In genomic region chr1:228413241-228414010, GRCh38 we compare ENCODE assay signal across 34 cellular contexts. TPM values are rescaled to one million over a fixed set of nuclear protein-coding genes. Genes with fewer than 3 reads are reported as not detected.
"Had no signal": no experiment of that assay in that cellular context is flagged by ENCODE, and none has a peak within 500 bp of the region (broad histone marks: within the 10 kb centered on the region; RNA-seq: fewer than 3 reads in every experiment).

No MANE protein-coding gene starts in this region.

- H3K27ac ChIP-seq: adrenal gland, ascending aorta, cardiac muscle cell, gastroesophageal sphincter, neutrophil, ovary, prostate gland, sigmoid colon had no signal

- H3K36me3 ChIP-seq: adrenal gland, ascending aorta, cardiac muscle cell, ovary, prostate gland, sigmoid colon had no signal

- H3K9me3 Mint-ChIP-seq: activated naive CD4-positive, alpha-beta T cell treated with anti-CD3 and anti-CD28 coated beads for 36 hours; activated naive CD8-positive, alpha-beta T cell treated with anti-CD3 and anti-CD28 coated beads for 36 hours; activated T-helper 1 cell treated with anti-CD3 and anti-CD28 coated beads, Interleukin-12 subunit alpha, Interleukin-12 subunit beta, Interleukin-2, Interleukin-4 antibody, amounts not matched to agents 30 ng/mL and 10 ng/mL and 1 ng/mL, durations not matched to agents 14 hours and 24 hours and 36 hours; memory B cell; natural killer cell; stimulated activated memory B cell treated with anti-CD40 and anti-IgM and Interleukin-4, amounts not matched to agents 10 μg/mL and 1 μg/mL and 100 μg/mL, for 72 hours; stimulated activated naive CD8-positive, alpha-beta T cell treated with anti-CD3 and anti-CD28 coated beads, Interleukin-15, amount 100 ng/mL, for 72 hours had no signal

- ATAC-seq: gastroesophageal sphincter; left colon; natural killer cell; stimulated activated memory B cell treated with anti-CD40 and anti-IgM and Interleukin-4, amounts not matched to agents 10 μg/mL and 1 μg/mL and 100 μg/mL, for 72 hours; stimulated activated naive CD8-positive, alpha-beta T cell treated with anti-CD3 and anti-CD28 coated beads, Interleukin-15, amount 100 ng/mL, for 72 hours had no signal

- H3K27ac Mint-ChIP-seq: activated naive CD4-positive, alpha-beta T cell treated with anti-CD3 and anti-CD28 coated beads for 36 hours; activated naive CD8-positive, alpha-beta T cell treated with anti-CD3 and anti-CD28 coated beads for 36 hours; activated T-helper 1 cell treated with anti-CD3 and anti-CD28 coated beads, Interleukin-12 subunit alpha, Interleukin-12 subunit beta, Interleukin-2, Interleukin-4 antibody, amounts not matched to agents 30 ng/mL and 10 ng/mL and 1 ng/mL, durations not matched to agents 14 hours and 24 hours and 36 hours; memory B cell; natural killer cell; stimulated activated memory B cell treated with anti-CD40 and anti-IgM and Interleukin-4, amounts not matched to agents 10 μg/mL and 1 μg/mL and 100 μg/mL, for 72 hours; stimulated activated naive CD8-positive, alpha-beta T cell treated with anti-CD3 and anti-CD28 coated beads, Interleukin-15, amount 100 ng/mL, for 72 hours had no signal

- H3K4me3 ChIP-seq: adrenal gland, ascending aorta, cardiac muscle cell, gastroesophageal sphincter, ovary, prostate gland, sigmoid colon had no signal

- H3K27me3 ChIP-seq: cardiac muscle cell, ovary had no signal

- H3K36me3 Mint-ChIP-seq: activated naive CD8-positive, alpha-beta T cell treated with anti-CD3 and anti-CD28 coated beads for 36 hours; brain; memory B cell; natural killer cell had no signal

- H3K4me3 Mint-ChIP-seq: activated naive CD4-positive, alpha-beta T cell treated with anti-CD3 and anti-CD28 coated beads for 36 hours; activated naive CD8-positive, alpha-beta T cell treated with anti-CD3 and anti-CD28 coated beads for 36 hours; activated T-helper 1 cell treated with anti-CD3 and anti-CD28 coated beads, Interleukin-12 subunit alpha, Interleukin-12 subunit beta, Interleukin-2, Interleukin-4 antibody, amounts not matched to agents 30 ng/mL and 10 ng/mL and 1 ng/mL, durations not matched to agents 14 hours and 24 hours and 36 hours; brain; memory B cell; natural killer cell; stimulated activated memory B cell treated with anti-CD40 and anti-IgM and Interleukin-4, amounts not matched to agents 10 μg/mL and 1 μg/mL and 100 μg/mL, for 72 hours; stimulated activated naive CD8-positive, alpha-beta T cell treated with anti-CD3 and anti-CD28 coated beads, Interleukin-15, amount 100 ng/mL, for 72 hours had no signal

- DNase-seq: activated CD4-positive, alpha-beta T cell treated with anti-CD3 and anti-CD28 coated beads for 4 hours; activated CD4-positive, alpha-beta T cell treated with anti-CD3 and anti-CD28 coated beads, Interleukin-2, amount 50 U/mL, for 48 hours; activated CD4-positive, CD25-positive, alpha-beta regulatory T cell; activated CD8-positive, alpha-beta memory T cell treated with anti-CD3 and anti-CD28 coated beads, Interleukin-2, amount 50 U/mL, for 4 hours; activated effector memory CD4-positive, alpha-beta T cell treated with anti-CD3 and anti-CD28 coated beads, Interleukin-2, amount 50 U/mL, for 16 hours; activated naive CD4-positive, alpha-beta T cell treated with anti-CD3 and anti-CD28 coated beads for 36 hours; activated naive CD8-positive, alpha-beta T cell treated with anti-CD3 and anti-CD28 coated beads for 36 hours; activated T-cell treated with anti-CD3 and anti-CD28 coated beads, Interleukin-2, amount 50 U/mL, for 1 hour; adrenal gland; cortex of kidney; hippocampal formation; kidney; left colon; natural killer cell; ovary; retina; sigmoid colon; small intestine; stimulated activated CD4-positive, alpha-beta T cell treated with anti-CD3 and anti-CD28 coated beads, Interleukin-1b, Interleukin-23, amount 100 ng/mL, for 48 hours; stimulated activated CD4-positive, alpha-beta T cell treated with anti-CD3 and anti-CD28 coated beads, Interleukin-4, amount 100 ng/mL, for 4 hours; stimulated activated CD8-positive, alpha-beta memory T cell treated with anti-CD3 and anti-CD28 coated beads, Interleukin-4, amount 100 ng/mL, for 48 hours; stimulated activated naive CD8-positive, alpha-beta T cell treated with anti-CD3 and anti-CD28 coated beads, Interleukin-15, amount 100 ng/mL, for 72 hours; substantia nigra; T-helper 1 cell had no signal

- H3K9me3 ChIP-seq: adrenal gland, ascending aorta, gastroesophageal sphincter, neutrophil, ovary, prostate gland, sigmoid colon had no signal

RNA-seq across cellular contexts. Expression of gene TRIM17, which starts 3.2 kb away (rescaled TPM):
- total RNA-seq: ascending aorta, endothelial cell of umbilical vein, gastroesophageal sphincter had no signal
- polyA plus RNA-seq: endothelial cell of umbilical vein had no signal
